Comparison of ENCODE assay signal across 19 cellular contexts in the genomic region with DNA sequence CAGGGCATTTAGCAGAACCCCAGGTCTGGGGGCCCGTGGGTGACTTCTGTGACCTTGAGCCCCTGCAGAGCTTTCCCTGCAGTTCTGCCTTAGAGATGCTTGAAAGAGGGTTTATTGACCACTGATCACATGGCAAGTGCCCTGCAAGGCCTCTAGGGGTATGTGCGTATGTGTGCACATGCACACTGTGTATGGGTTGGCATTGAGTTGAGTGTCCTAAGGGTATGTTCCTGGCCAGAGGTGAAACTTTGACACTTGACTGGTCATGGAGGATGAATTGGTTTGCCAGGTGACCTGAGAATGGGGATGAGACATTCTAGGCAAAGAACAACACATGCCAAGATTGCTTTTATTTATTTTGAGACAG. TPM values are rescaled to one million over a fixed set of nuclear protein-coding genes. Genes with fewer than 3 reads are reported as not detected.
A peak's percentile ranks its signal among the peaks of the same experiment; 100 is the strongest.
DNase-seq lines count a peak whose midpoint lies in the region; ATAC-seq and TF ChIP-seq lines count a peak whose summit lies in the region.
"Had no signal": no experiment of that assay in that cellular context is flagged by ENCODE, and none has a peak within 500 bp of the region (broad histone marks: within the 10 kb centered on the region; RNA-seq: fewer than 3 reads in every experiment).

No MANE protein-coding gene starts in this region.

- no peak for TF ChIP-seq CTCF in cardiac muscle cell (IDR thresholded peaks at IDR 0.05; ENCODE audit: low read depth, low read length)

- H3K36me3 Mint-ChIP-seq in effector memory CD8-positive, alpha-beta T cell (ENCODE audit: insufficient read depth) = peaks cover 44% of the 10 kb centered on the region

- no peaks in the 10 kb centered on the region for H3K9me3 ChIP-seq in cardiac muscle cell (ENCODE audit: low read depth)
- H3K9me3 ChIP-seq: SJCRH30 had no signal

- H3K4me3 ChIP-seq in cardiac muscle cell = no peak overlapping the region
- H3K4me3 ChIP-seq: SJCRH30 had no signal

- no peaks in the 10 kb centered on the region for H3K27me3 ChIP-seq in cardiac muscle cell
- H3K27me3 ChIP-seq: SJCRH30 had no signal

- no peak overlapping the region for H3K4me3 Mint-ChIP-seq in effector memory CD8-positive, alpha-beta T cell

- H3K9me3 Mint-ChIP-seq in effector memory CD8-positive, alpha-beta T cell = no peaks in the 10 kb centered on the region

- H3K36me3 ChIP-seq in cardiac muscle cell = peaks cover 24% of the 10 kb centered on the region

- DNase-seq in cardiac muscle cell (ENCODE audit: low read depth in 1 of 2, low spot score in 1 of 2) = no peak
- DNase-seq in cardiac septum (ENCODE audit: low spot score) = no peak
- no peak for DNase-seq in effector memory CD8-positive, alpha-beta T cell
- peak; percentile 81 for DNase-seq in left lobe of liver (ENCODE audit: low spot score)
- DNase-seq in cerebellar cortex (ENCODE audit: low spot score) = no peak
- no peak for DNase-seq in activated CD4-positive, CD25-positive, alpha-beta regulatory T cell (lab: John Stamatoyannopoulos, UW)
- DNase-seq: C1 segment of cervical spinal cord; COR-L47; EL; IMR-90; Kasumi-1; NCI-H1105 treated with DMSO at 0.1 percent for 48 hours; NCI-H187; NCI-H69; NK-92 treated with Interleukin-12 subunit alpha and Interleukin-12 subunit beta, amount 100 ng/mL, for 24 hours; RPMI8226; SJCRH30 had no signal

- intact Hi-C loops in cardiac septum (cut with DNase I) = no loop called here

- no peaks in the 10 kb centered on the region for H3K4me1 ChIP-seq in cardiac muscle cell (ENCODE audit: low read depth)
- H3K4me1 ChIP-seq: SJCRH30 had no signal

- H3K27me3 Mint-ChIP-seq in effector memory CD8-positive, alpha-beta T cell = no peaks in the 10 kb centered on the region

- peak overlapping the region; percentile 12 to 41 for H3K27ac Mint-ChIP-seq in effector memory CD8-positive, alpha-beta T cell

- peak overlapping the region; percentile 72 for H3K27ac ChIP-seq in cardiac muscle cell
- H3K27ac ChIP-seq: SJCRH30 had no signal

- peaks cover 2 to 4% of the 10 kb centered on the region in 2 donors for H3K4me1 Mint-ChIP-seq in effector memory CD8-positive, alpha-beta T cell (ENCODE audit: low read depth in 2 of 2)

- ATAC-seq in effector memory CD8-positive, alpha-beta T cell (replicated peaks) = no peak
- ATAC-seq in left lobe of liver (peak; percentile 58), HG03108 (IDR thresholded peaks at IDR 0.05; ENCODE audit: unreplicated experiment) (no peak)

RNA-seq across cellular contexts. Expression of a gene that starts 17.1 kb away (rescaled TPM):
- total RNA-seq in cardiac muscle cell = 73.8 and 99.6 TPM in 2 replicates
- 152 and 192 TPM in 2 replicates for polyA plus RNA-seq in cardiac muscle cell
- total RNA-seq in cardiac septum = 55.5 TPM
- total RNA-seq in left lobe of liver = 43.2 TPM

RNA-seq across cellular contexts. Expression of a gene that starts 21.6 kb away (rescaled TPM):
- total RNA-seq in cardiac muscle cell (0.63 and 0.67 TPM in 2 replicates), cardiac septum (not detected), left lobe of liver (2.9 TPM)
- 0.35 and 0.37 TPM in 2 replicates for polyA plus RNA-seq in cardiac muscle cell
- total RNA-seq: A673, IMR-90, SJCRH30 had no signal
- polyA plus RNA-seq: IMR-90 had no signal

RNA-seq across cellular contexts. Expression of a gene that starts 24.9 kb away (rescaled TPM):
- 3.3 and 3.9 TPM in 2 replicates for total RNA-seq in cardiac muscle cell
- 2.1 and 2.4 TPM in 2 replicates for polyA plus RNA-seq in cardiac muscle cell
- 5.7 TPM for total RNA-seq in cardiac septum
- total RNA-seq in left lobe of liver = 79.2 TPM
- total RNA-seq: A673, IMR-90, SJCRH30 had no signal
- polyA plus RNA-seq: IMR-90 had no signal

RNA-seq across cellular contexts. Expression of a gene that starts 38.4 kb away (rescaled TPM):
- 11.0 and 16.1 TPM in 2 replicates for total RNA-seq in cardiac muscle cell
- polyA plus RNA-seq in cardiac muscle cell = 15.9 and 16.1 TPM in 2 replicates
- 6.4 TPM for total RNA-seq in cardiac septum
- total RNA-seq in left lobe of liver = 7.1 TPM

RNA-seq across cellular contexts. Expression of a gene that starts 48.6 kb away (rescaled TPM):
- total RNA-seq in cardiac muscle cell = 18.4 and 21.5 TPM in 2 replicates
- 32.2 and 35.4 TPM in 2 replicates for polyA plus RNA-seq in cardiac muscle cell
- total RNA-seq in cardiac septum = 23.4 TPM
- total RNA-seq in left lobe of liver = 15.9 TPM

Comparison
In these comparisons a context has a peak if more than half of its experiments do, and no peak if none do; other contexts are left out.
1. RNA of a gene that starts 24.9 kb away (total RNA-seq): 79.2 TPM in left lobe of liver (single experiment); 5.7 TPM in cardiac septum (single experiment) and 3.3 to 3.9 TPM in cardiac muscle cell; every median in the first group is over 10 times any median in the second.